In the genomic region with DNA sequence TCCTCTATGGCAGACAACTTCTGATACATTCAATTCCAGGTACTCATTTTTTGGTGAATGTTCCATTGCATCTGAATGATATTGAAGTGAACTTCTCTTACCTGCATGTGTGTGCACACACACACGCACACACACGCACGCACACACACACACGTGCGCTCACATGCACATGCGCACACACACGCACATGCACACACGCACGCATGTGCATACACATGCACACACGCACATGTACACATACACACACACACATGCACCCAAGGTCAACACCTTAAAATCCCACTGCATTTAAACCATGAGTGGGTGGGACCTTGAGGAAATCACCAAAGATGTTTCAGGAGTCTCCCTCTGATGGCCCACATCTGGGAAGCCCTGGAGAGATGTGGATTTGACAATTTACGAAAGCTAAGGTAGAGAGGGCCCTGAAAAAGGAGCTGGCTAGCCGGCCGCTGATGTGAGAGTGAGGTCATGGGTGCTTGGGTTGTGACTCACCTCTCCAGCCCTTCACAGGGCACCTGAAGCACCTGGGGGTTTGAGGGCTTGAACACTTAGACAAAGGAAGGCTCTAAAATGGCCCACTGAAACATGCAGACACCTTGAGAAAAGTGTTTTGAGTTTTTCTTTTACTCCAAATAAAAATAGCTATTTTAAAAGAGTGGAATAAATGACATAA, we compare ENCODE assay signal across 18 cellular contexts. TPM values are rescaled to one million over a fixed set of nuclear protein-coding genes. Genes with fewer than 3 reads are reported as not detected.
DNase-seq lines count a peak whose midpoint lies in the region; ATAC-seq and TF ChIP-seq lines count a peak whose summit lies in the region.
"Had no signal": no experiment of that assay in that cellular context is flagged by ENCODE, and none has a peak within 500 bp of the region (broad histone marks: within the 10 kb centered on the region; RNA-seq: fewer than 3 reads in every experiment).

No MANE protein-coding gene starts in this region.

- H3K14ac ChIP-seq in neuronal stem cell (ENCODE audit: low read length) = no peak overlapping the region

- H3K23ac ChIP-seq in neuronal stem cell (ENCODE audit: low read depth, low read length, poor library complexity) = peak overlapping the region; percentile 59

- no peak overlapping the region for H4K8ac ChIP-seq in neuronal stem cell (ENCODE audit: low read depth, low read length)

- WGBS in neuronal stem cell (ENCODE audit: extremely low coverage in 2 of 2, insufficient read length in 2 of 2, insufficient replicate concordance in 1 of 2), 2 donors = no CpG with 5 or more reads among the region's 13 CpGs

- peaks cover 7% of the 10 kb centered on the region for H3K4me1 Mint-ChIP-seq in Calu3 (ENCODE audit: low read depth, unreplicated experiment)

- peaks cover 6% of the 10 kb centered on the region for H3K27me3 Mint-ChIP-seq in Calu3 (ENCODE audit: unreplicated experiment)

- H3K9ac ChIP-seq in PC-3 (ENCODE audit: low read length) (no peak overlapping the region), neuronal stem cell (ENCODE audit: low read depth, low read length, poor library complexity) (no peak overlapping the region)

- no peak overlapping the region for H2BK15ac ChIP-seq in neuronal stem cell (ENCODE audit: low read length)

- peak overlapping the region; percentile 31 for H4K91ac ChIP-seq in neuronal stem cell (ENCODE audit: low read depth, low read length, poor library complexity)

- H3K9me3 ChIP-seq in PC-3 (ENCODE audit: low read length) = no peaks in the 10 kb centered on the region
- H3K9me3 ChIP-seq in neuronal stem cell (replicated peaks in 1 of 2; ENCODE audit: control insufficient read depth in 2 of 2, insufficient read depth in 1 of 2, low read depth in 1 of 2, low read length in 2 of 2) = peaks cover 0 to 1% of the 10 kb centered on the region in 2 donors

- CTCF ChIA-PET in Calu3 (lab: Charles Lee) (no interaction called here), PC-3 (lab: Charles Lee) (interaction anchor here (0.6 kb wide), 2 partner anchors 164 to 229 kb away, joined by 3 read pairs; no protein-coding TSS in a partner anchor)

- no peak overlapping the region for H2BK5ac ChIP-seq in neuronal stem cell (ENCODE audit: low read length)

- H3K27ac ChIP-seq in PC-3 (ENCODE audit: low read length) (no peak overlapping the region), neuronal stem cell (replicated peaks; ENCODE audit: low read length) (no peak overlapping the region)
- H3K27ac ChIP-seq: SK-N-MC had no signal

- no peaks in the 10 kb centered on the region for H3K79me2 ChIP-seq in PC-3 (ENCODE audit: low read length)

- no peaks in the 10 kb centered on the region for H3K36me3 Mint-ChIP-seq in Calu3 (ENCODE audit: insufficient read depth, unreplicated experiment)

- H3K27me3 ChIP-seq in PC-3 (ENCODE audit: low read length) (peaks cover 31% of the 10 kb centered on the region), neuronal stem cell (ENCODE audit: control insufficient read depth in 3 of 3, insufficient read depth in 3 of 3, low read depth in 1 of 3, low read length in 3 of 3) (peaks cover 0 to 14% (median 0%) of the 10 kb centered on the region in 3 experiments)

- in situ Hi-C loops in ACHN (cut with HindIII; ENCODE audit: low pct_ligation_motif_present, low pct_unique_long_range_greater_than_20kb, low sequenced_read_pairs) = no loop called here

- intact Hi-C loops in Calu3 (cut with micrococcal nuclease; ENCODE audit: unreplicated experiment) = no loop called here
- intact Hi-C loops in PC-3 (cut with micrococcal nuclease) = no loop called here

- H2BK120ac ChIP-seq in neuronal stem cell (ENCODE audit: low read depth, low read length) = no peak overlapping the region

- H2AK5ac ChIP-seq in neuronal stem cell (ENCODE audit: low read depth, low read length) = no peak overlapping the region

- POLR2A ChIA-PET in PC-3 (lab: Charles Lee; ENCODE audit: unreplicated experiment) = no interaction called here

- H4K20me1 ChIP-seq in PC-3 (ENCODE audit: low read length) = no peaks in the 10 kb centered on the region

- no peak overlapping the region for H3K27ac Mint-ChIP-seq in Calu3 (ENCODE audit: unreplicated experiment)

- no peaks in the 10 kb centered on the region for H3F3A ChIP-seq in PC-3 (ENCODE audit: low read length, unreplicated experiment)

- H3K4ac ChIP-seq in neuronal stem cell (ENCODE audit: low read length) = no peak overlapping the region

- no peak overlapping the region for H3K4me3 Mint-ChIP-seq in Calu3 (ENCODE audit: low read depth, unreplicated experiment)

- H2BK12ac ChIP-seq in neuronal stem cell (ENCODE audit: low read length) = no peak overlapping the region

- no peaks in the 10 kb centered on the region for H3K79me1 ChIP-seq in neuronal stem cell (ENCODE audit: low read depth, low read length)

- H3K36me3 ChIP-seq in PC-3 (ENCODE audit: low read depth, low read length) (no peaks in the 10 kb centered on the region), neuronal stem cell (replicated peaks in 1 of 2; ENCODE audit: control insufficient read depth in 2 of 2, insufficient read depth in 2 of 2, low read length in 2 of 2) (no peaks in the 10 kb centered on the region)

- TF ChIP-seq CTCF in Calu3 (IDR thresholded peaks at IDR 0.05; ENCODE audit: unreplicated experiment) = no peak
- no peak for TF ChIP-seq CTCF in PC-3 (conservative IDR thresholded peaks at IDR 0.05; ENCODE audit: low read depth, low read length)
- no peak for TF ChIP-seq CTCF in epithelial cell of esophagus (IDR thresholded peaks at IDR 0.05; ENCODE audit: insufficient read depth, low read depth, low read length, missing control alignments)

- no peaks in the 10 kb centered on the region for H3K9me2 ChIP-seq in PC-3 (replicated peaks; ENCODE audit: low read length)

- H3K4me1 ChIP-seq in PC-3 (ENCODE audit: insufficient read depth, low read length) (no peaks in the 10 kb centered on the region), neuronal stem cell (ENCODE audit: control insufficient read depth in 2 of 2, insufficient read depth in 1 of 2, low read depth in 1 of 2, low read length in 2 of 2) (no peaks in the 10 kb centered on the region)

- no peak overlapping the region for H3K18ac ChIP-seq in neuronal stem cell (ENCODE audit: low read length)

- no peak overlapping the region for H3K4me3 ChIP-seq in PC-3 (ENCODE audit: low read length)
- no peak overlapping the region for H3K4me3 ChIP-seq in epithelial cell of esophagus (ENCODE audit: low read length)
- H3K4me3 ChIP-seq in neuronal stem cell (ENCODE audit: low read length in 2 of 2) = no peak overlapping the region
- H3K4me3 ChIP-seq: SK-N-MC had no signal

- H3K9me3 Mint-ChIP-seq in Calu3 (ENCODE audit: low read depth, unreplicated experiment) = no peaks in the 10 kb centered on the region

- BruUV-seq in Calu3 (replicated peaks; lab: Mats Ljungman, UMichigan) (no TSS peak), PC-3 (replicated peaks; lab: Mats Ljungman, UMichigan) (no TSS peak)

- H3K4me2 ChIP-seq in PC-3 (ENCODE audit: low read length) (no peak overlapping the region), neuronal stem cell (ENCODE audit: insufficient read depth, low read length, poor library complexity, severe bottlenecking) (no peak overlapping the region)

- ATAC-seq in PC-3 = peak; percentile 37; the same call in 1 of the 2 replicates
- ATAC-seq: Right ventricle myocardium inferior had no signal

- H2AFZ ChIP-seq in PC-3 (ENCODE audit: low read length) (no peak overlapping the region), neuronal stem cell (ENCODE audit: low read length) (no peak overlapping the region)

- peak; percentile 18 for DNase-seq in Calu3
- DNase-seq in PC-3 = peak; percentile 12
- peak; percentile 33 for DNase-seq in epithelial cell of esophagus (ENCODE audit: low read depth)
- no peak for DNase-seq in neuronal stem cell (ENCODE audit: low spot score)
- no peak for DNase-seq in ACHN
- DNase-seq in retina = no peak
- DNase-seq in AML-193 (lab: John Stamatoyannopoulos, UW) = no peak
- DNase-seq in NCI-H82 treated with DMSO at 0.1 percent for 48 hours (lab: John Stamatoyannopoulos, UW; ENCODE audit: unreplicated experiment) = no peak
- DNase-seq: C1 segment of cervical spinal cord, DMS153, HCEC 1CT, KG1, NCI-H1092, NCI-H2081 treated with DMSO at 0.1 percent for 48 hours, NCI-H510A, NCI-H774 had no signal

RNA-seq across cellular contexts. Expression of gene ITGA9, which starts 8.4 kb away (rescaled TPM):
- total RNA-seq in Calu3 (2022) = 0.07 TPM in 1 of 2 replicates, not detected in the other
- 0.15 TPM in 1 of 2 replicates, not detected in the other for total RNA-seq in PC-3 (2014; rRNA removed)
- polyA plus RNA-seq in neuronal stem cell (2013, experiment 1 of 2) = 0.25 TPM
- 0.35 TPM for polyA plus RNA-seq in neuronal stem cell (2013, experiment 2 of 2)

Comparison
In these comparisons a context has a peak if more than half of its experiments do, and no peak if none do; other contexts are left out.
1. DNase-seq: peak in Calu3 (single experiment), PC-3 (single experiment) and epithelial cell of esophagus (single experiment); none in neuronal stem cell (single experiment), ACHN (single experiment), retina (single experiment), AML-193 (0 of 2) and NCI-H82 treated with DMSO at 0.1 percent for 48 hours (single experiment).